ENCODE assay signal across 18 cellular contexts in the genomic region with DNA sequence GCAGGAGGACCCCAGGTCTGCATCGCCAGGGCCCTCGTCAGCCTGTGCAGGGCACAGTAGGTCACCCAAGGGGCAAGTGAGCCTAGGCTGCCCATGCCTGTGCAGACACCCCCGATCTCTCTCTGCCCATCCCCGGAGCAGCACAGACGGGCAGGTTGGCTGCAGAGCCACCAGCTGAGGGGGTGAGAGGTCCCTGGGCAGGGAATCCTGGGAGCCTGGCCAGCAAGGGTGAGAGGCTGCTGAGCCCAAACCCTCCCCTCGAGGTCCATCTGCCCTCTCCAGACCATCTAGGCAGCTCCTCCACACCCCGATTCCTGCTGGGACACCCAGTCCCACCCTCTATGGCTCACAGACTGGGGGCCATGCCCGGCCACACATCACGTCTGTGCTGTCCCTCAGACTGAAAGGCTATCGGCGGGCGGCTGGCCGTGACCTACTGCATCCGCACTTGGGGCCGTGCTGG. TPM values are rescaled to one million over a fixed set of nuclear protein-coding genes. Genes with fewer than 3 reads are reported as not detected.
"Had no signal": no experiment of that assay in that cellular context is flagged by ENCODE, and none has a peak within 500 bp of the region (broad histone marks: within the 10 kb centered on the region; RNA-seq: fewer than 3 reads in every experiment).

No MANE protein-coding gene starts in this region.

- H3K4me3 ChIP-seq: coronary artery, gastrocnemius medialis, ovary, tibial artery, uterus had no signal

- H3K27ac ChIP-seq: gastrocnemius medialis, ovary, tibial artery, uterus had no signal

- H3K4me3 Mint-ChIP-seq: activated CD8-positive, alpha-beta T cell treated with anti-CD3 and anti-CD28 coated beads, Interleukin-2, amount 10 ng/mL, durations not matched to agents 7 days and 5 days; activated naive CD8-positive, alpha-beta T cell treated with anti-CD3 and anti-CD28 coated beads, Interleukin-2, amount 50 U/mL, for 24 hours had no signal

- ATAC-seq: activated CD8-positive, alpha-beta T cell treated with anti-CD3 and anti-CD28 coated beads, Interleukin-2, amount 10 ng/mL, durations not matched to agents 7 days and 5 days; activated naive CD8-positive, alpha-beta T cell treated with anti-CD3 and anti-CD28 coated beads, Interleukin-2, amount 50 U/mL, for 24 hours; gastrocnemius medialis had no signal

- H3K27me3 Mint-ChIP-seq: activated naive CD8-positive, alpha-beta T cell treated with anti-CD3 and anti-CD28 coated beads, Interleukin-2, amount 50 U/mL, for 24 hours had no signal

- H3K27ac Mint-ChIP-seq: activated CD8-positive, alpha-beta T cell treated with anti-CD3 and anti-CD28 coated beads, Interleukin-2, amount 10 ng/mL, durations not matched to agents 7 days and 5 days; activated naive CD8-positive, alpha-beta T cell treated with anti-CD3 and anti-CD28 coated beads, Interleukin-2, amount 50 U/mL, for 24 hours had no signal

- H3K9me3 Mint-ChIP-seq: activated naive CD8-positive, alpha-beta T cell treated with anti-CD3 and anti-CD28 coated beads, Interleukin-2, amount 50 U/mL, for 24 hours had no signal

- DNase-seq: activated CD4-positive, alpha-beta T cell treated with anti-CD3 and anti-CD28 coated beads for 4 hours; activated CD8-positive, alpha-beta memory T cell treated with anti-CD3 and anti-CD28 coated beads, Interleukin-2, amount 50 U/mL, for 48 hours; activated CD8-positive, alpha-beta T cell treated with anti-CD3 and anti-CD28 coated beads, Interleukin-2, amount 10 ng/mL, durations not matched to agents 7 days and 5 days; activated naive CD4-positive, alpha-beta T cell; activated naive CD8-positive, alpha-beta T cell treated with anti-CD3 and anti-CD28 coated beads, Interleukin-2, amount 50 U/mL, for 24 hours; effector CD8-positive, alpha-beta T cell; gastrocnemius medialis; hippocampal formation; mammary epithelial cell; ovary; stimulated activated CD4-positive, alpha-beta T cell treated with anti-CD3 and anti-CD28 coated beads, Interleukin-15, amount 100 ng/mL, for 24 hours; stimulated activated CD4-positive, alpha-beta T cell treated with anti-CD3 and anti-CD28 coated beads, Interleukin-4, amount 100 ng/mL, for 4 hours; T1000; tibial artery; uterus; WERI-Rb-1 had no signal

- H3K27me3 ChIP-seq: gastrocnemius medialis, ovary, uterus had no signal

RNA-seq across cellular contexts. Expression of a gene that starts 21.7 kb away (rescaled TPM):
- total RNA-seq: activated CD8-positive, alpha-beta T cell treated with anti-CD3 and anti-CD28 coated beads, Interleukin-2, amount 10 ng/mL, durations not matched to agents 7 days and 5 days; gastrocnemius medialis; skeletal muscle tissue; uterus had no signal
- polyA plus RNA-seq: ovary had no signal
